In genomic region chr21:43106965-43107793, GRCh38 we compare ENCODE assay signal across 8 cellular contexts. TPM values are rescaled to one million over a fixed set of nuclear protein-coding genes. Genes with fewer than 3 reads are reported as not detected.
A peak's percentile ranks its signal among the peaks of the same experiment; 100 is the strongest.
DNase-seq lines count a peak whose midpoint lies in the region; ATAC-seq and TF ChIP-seq lines count a peak whose summit lies in the region.
"Not testable (repeated sequence)": the region's sequence is repeated elsewhere in the genome, so short reads cannot be mapped to it uniquely, and the experiment has no call there.

U2AF1 (minus strand) TSS chr21:43107570; CDS start chr21:43107494, 76 bp downstream.

- peak; percentile 0 for DNase-seq in Ammon's horn (ENCODE audit: low spot score)
- DNase-seq in Peyer's patch = peak in 2 of 3 donors; percentile 47 to 72
- peak; percentile 69 for DNase-seq in activated naive CD4-positive, alpha-beta T cell treated with anti-CD3 and anti-CD28 coated beads, Interleukin-2, amount 50 U/mL, for 16 hours
- DNase-seq in fibroblast of gingiva (ENCODE audit: low read depth) = peak; percentile 0
- DNase-seq in mesendoderm = peak; percentile 16
- peak; percentile 15 to 46 for DNase-seq in stimulated activated CD4-positive, alpha-beta T cell treated with anti-CD3 and anti-CD28 coated beads, Interleukin-1b, Interleukin-23, amount 100 ng/mL, for 1 hour (ENCODE audit: low read depth in 2 of 2)

- not testable (repeated sequence) for H3K36me3 ChIP-seq in Peyer's patch; mesendoderm (ENCODE audit: control insufficient read depth, insufficient read depth, low read length)

- peak within 1 kb of the TSS; percentile 63 for H3K9ac ChIP-seq in mesendoderm (ENCODE audit: low read length)

- H3K56ac ChIP-seq in mesendoderm (ENCODE audit: low read length) = peak within 1 kb of the TSS; percentile 83

- H3K9me3 ChIP-seq in Peyer's patch = not testable (repeated sequence)

- not testable (repeated sequence) for H2BK15ac ChIP-seq in mesendoderm (replicated peaks; ENCODE audit: low read depth)

- not testable (repeated sequence) for H3K4me1 ChIP-seq in Peyer's patch; mesendoderm (ENCODE audit: control insufficient read depth, low read depth, low read length)

- peak within 1 kb of the TSS; percentile 84 for H3K18ac ChIP-seq in mesendoderm (ENCODE audit: low read length)

- H2BK120ac ChIP-seq in mesendoderm (ENCODE audit: low read depth, low read length) = not testable (repeated sequence)

- H3K79me2 ChIP-seq in mesendoderm (ENCODE audit: control insufficient read depth, insufficient read depth, low read length) = not testable (repeated sequence)

- not testable (repeated sequence) for H4K8ac ChIP-seq in mesendoderm (ENCODE audit: low read depth, low read length)

- H3K79me1 ChIP-seq in mesendoderm (ENCODE audit: low read length) = not testable (repeated sequence)

- not testable (repeated sequence) for H3K4me2 ChIP-seq in mesendoderm (ENCODE audit: low read length)

- H2AK5ac ChIP-seq in mesendoderm (ENCODE audit: low read length) = not testable (repeated sequence)

- H2BK5ac ChIP-seq in mesendoderm (ENCODE audit: low read length) = not testable (repeated sequence)

- not testable (repeated sequence) for H3K4ac ChIP-seq in mesendoderm (ENCODE audit: low read depth, low read length)

- H4K5ac ChIP-seq in mesendoderm (ENCODE audit: low read length) = not testable (repeated sequence)

- H3K23ac ChIP-seq in mesendoderm (ENCODE audit: low read length) = not testable (repeated sequence)

- ATAC-seq in GM19452 (IDR thresholded peaks at IDR 0.05; ENCODE audit: unreplicated experiment) (peak; percentile 67), HG03060 (IDR thresholded peaks at IDR 0.05; ENCODE audit: low read depth, unreplicated experiment) (peak; percentile 37)

- not testable (repeated sequence) for TF ChIP-seq POLR2A in Peyer's patch (IDR thresholded peaks at IDR 0.05)

- H3K27me3 ChIP-seq in Peyer's patch; mesendoderm (ENCODE audit: insufficient read depth, low read length, poor library complexity): not testable (repeated sequence)

- H3K27ac ChIP-seq in Peyer's patch = peak within 1 kb of the TSS in 3 of 4 donors; percentile 64 to 87 (median 83)
- not testable (repeated sequence) for H3K27ac ChIP-seq in mesendoderm (ENCODE audit: low read depth, low read length)

- H3K4me3 ChIP-seq in Peyer's patch (peak within 1 kb of the TSS in 3 of 4 donors; percentile 59 to 69 (median 62)), mesendoderm (ENCODE audit: low read length) (peak within 1 kb of the TSS; percentile 42)

- TF ChIP-seq CTCF in Peyer's patch (IDR thresholded peaks at IDR 0.05) = not testable (repeated sequence)

- WGBS in mesendoderm (ENCODE audit: extremely low coverage, insufficient coverage, low lambda C conversion rate) = no CpG with 5 or more reads among the region's 107 CpGs

RNA-seq across cellular contexts. Expression of gene U2AF1, which starts in this region (rescaled TPM):
- 10 to 100 TPM; 28.1 to 53.6 (median 48.2) TPM for total RNA-seq in Peyer's patch
- 134 TPM for polyA plus RNA-seq in mesendoderm (2013, experiment 1 of 2)
- polyA plus RNA-seq in mesendoderm (2013, experiment 2 of 2) = 140 TPM

Comparison
In these comparisons a context has a peak if more than half of its experiments do, and no peak if none do; other contexts are left out.
1. DNase-seq: peak in every context shown above with its lines; median percentile 69 in activated naive CD4-positive, alpha-beta T cell treated with anti-CD3 and anti-CD28 coated beads, Interleukin-2, amount 50 U/mL, for 16 hours; 60 in Peyer's patch; 30 in stimulated activated CD4-positive, alpha-beta T cell treated with anti-CD3 and anti-CD28 coated beads, Interleukin-1b, Interleukin-23, amount 100 ng/mL, for 1 hour; 16 in mesendoderm; 0 in Ammon's horn; 0 in fibroblast of gingiva.